Comparison of ENCODE assay signal across 3 cellular contexts in the genomic region with DNA sequence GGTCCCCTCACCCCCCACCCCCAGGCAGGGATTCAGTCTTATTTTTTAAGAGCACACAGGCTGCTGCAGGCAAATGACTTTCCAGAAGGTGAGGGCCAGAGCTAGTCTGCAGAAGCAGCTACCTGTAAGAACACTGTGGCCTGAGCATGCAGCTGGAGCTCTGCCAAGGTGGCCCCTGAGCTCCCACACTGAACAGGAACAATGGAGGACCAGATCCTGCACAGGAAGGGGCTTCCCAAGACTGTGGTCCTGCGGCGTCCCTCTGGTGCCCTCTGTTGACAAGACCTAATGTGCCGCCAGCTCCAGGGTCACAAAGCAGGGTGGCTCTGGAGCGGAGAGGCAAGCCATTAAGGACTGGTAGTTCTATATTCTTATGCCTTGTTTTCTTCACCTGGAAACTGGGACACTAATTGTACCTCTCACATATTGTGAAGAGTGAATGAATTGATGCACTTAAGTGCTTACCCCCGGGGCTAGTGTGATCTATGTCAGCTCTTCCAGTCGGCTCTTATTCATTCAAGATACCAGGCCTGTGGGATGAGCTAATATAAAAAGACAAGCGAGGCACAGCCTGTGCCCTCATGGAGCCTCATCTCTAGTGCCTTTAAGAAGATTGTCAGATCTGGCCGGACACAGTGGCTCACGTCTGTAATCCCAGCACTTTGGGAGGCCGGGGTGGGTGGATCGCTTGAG.
A peak's percentile ranks its signal among the peaks of the same experiment; 100 is the strongest.
TF ChIP-seq lines count a peak whose summit lies in the region.

No MANE protein-coding gene starts in this region.

TF ChIP-seq in HEK293, 187 proteins besides CTCF, POLR2A, EP300 and RAD21 (continued from another document and continues in another):
- 0 out of 2 replicates have a peak, but pooled peaks have one; percentile 33 for TF ChIP-seq ZNF518A (tag by site-specific recombination; conservative IDR thresholded peaks at IDR 0.05; ENCODE audit: low read depth)
- TF ChIP-seq, protein P1, sequence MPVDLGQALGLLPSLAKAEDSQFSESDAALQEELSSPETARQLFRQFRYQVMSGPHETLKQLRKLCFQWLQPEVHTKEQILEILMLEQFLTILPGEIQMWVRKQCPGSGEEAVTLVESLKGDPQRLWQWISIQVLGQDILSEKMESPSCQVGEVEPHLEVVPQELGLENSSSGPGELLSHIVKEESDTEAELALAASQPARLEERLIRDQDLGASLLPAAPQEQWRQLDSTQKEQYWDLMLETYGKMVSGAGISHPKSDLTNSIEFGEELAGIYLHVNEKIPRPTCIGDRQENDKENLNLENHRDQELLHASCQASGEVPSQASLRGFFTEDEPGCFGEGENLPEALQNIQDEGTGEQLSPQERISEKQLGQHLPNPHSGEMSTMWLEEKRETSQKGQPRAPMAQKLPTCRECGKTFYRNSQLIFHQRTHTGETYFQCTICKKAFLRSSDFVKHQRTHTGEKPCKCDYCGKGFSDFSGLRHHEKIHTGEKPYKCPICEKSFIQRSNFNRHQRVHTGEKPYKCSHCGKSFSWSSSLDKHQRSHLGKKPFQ (tag by site-specific recombination; IDR thresholded peaks at IDR 0.05) = no peak
- no peak for TF ChIP-seq WT1 (tag by site-specific recombination; IDR thresholded peaks at IDR 0.05)
- TF ChIP-seq ZNF561 (tag by site-specific recombination; IDR thresholded peaks at IDR 0.05; ENCODE audit: borderline replicate concordance) = no peak
- no peak for TF ChIP-seq ZNF350 (tag by site-specific recombination; IDR thresholded peaks at IDR 0.05)
- no peak for TF ChIP-seq ZNF776 (tag by site-specific recombination; IDR thresholded peaks at IDR 0.05; ENCODE audit: borderline replicate concordance)
- TF ChIP-seq YY2 (tag by site-specific recombination; IDR thresholded peaks at IDR 0.05) = no peak
- no peak for TF ChIP-seq ZNF132 (tag by site-specific recombination; IDR thresholded peaks at IDR 0.05; ENCODE audit: borderline replicate concordance)
- no peak for TF ChIP-seq SETDB1 (IDR thresholded peaks at IDR 0.05; ENCODE audit: insufficient read length, low read length)
- no peak for TF ChIP-seq ZNF768 (tag by site-specific recombination; IDR thresholded peaks at IDR 0.05)
- TF ChIP-seq ZNF664 (tag by site-specific recombination; IDR thresholded peaks at IDR 0.05) = no peak
- no peak for TF ChIP-seq ZNF560 (tag by site-specific recombination; IDR thresholded peaks at IDR 0.05; ENCODE audit: borderline replicate concordance)
- peak; percentile 43 for TF ChIP-seq ZXDB (tag by site-specific recombination; IDR thresholded peaks at IDR 0.05)

TF ChIP-seq in K562, 482 proteins besides CTCF, POLR2A, EP300 and RAD21 (continued from another document):
- TF ChIP-seq, protein P2, sequence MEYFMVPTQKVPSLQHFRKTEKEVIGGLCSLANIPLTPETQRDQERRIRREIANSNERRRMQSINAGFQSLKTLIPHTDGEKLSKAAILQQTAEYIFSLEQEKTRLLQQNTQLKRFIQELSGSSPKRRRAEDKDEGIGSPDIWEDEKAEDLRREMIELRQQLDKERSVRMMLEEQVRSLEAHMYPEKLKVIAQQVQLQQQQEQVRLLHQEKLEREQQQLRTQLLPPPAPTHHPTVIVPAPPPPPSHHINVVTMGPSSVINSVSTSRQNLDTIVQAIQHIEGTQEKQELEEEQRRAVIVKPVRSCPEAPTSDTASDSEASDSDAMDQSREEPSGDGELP (CRISPR knock-in tag; IDR thresholded peaks at IDR 0.05; ENCODE audit: borderline replicate concordance) = peak; percentile 11; the same call in 1 of the 2 replicates

TF ChIP-seq in HepG2, 621 proteins besides CTCF, POLR2A, EP300 and RAD21 (continued from another document and continues in another):
- 0 out of 2 replicates have a peak, but pooled peaks have one; percentile 49 for TF ChIP-seq ZNF354B (CRISPR knock-in tag; IDR thresholded peaks at IDR 0.05)
- no peak for TF ChIP-seq ZNF629 (CRISPR knock-in tag; conservative IDR thresholded peaks at IDR 0.05)
- TF ChIP-seq HOXD1 (CRISPR knock-in tag; IDR thresholded peaks at IDR 0.05) = no peak
- TF ChIP-seq REXO4 (CRISPR knock-in tag; IDR thresholded peaks at IDR 0.05; ENCODE audit: borderline replicate concordance) = no peak
- 0 out of 2 replicates have a peak, but pooled peaks have one; percentile 30 for TF ChIP-seq ZNF501 (CRISPR knock-in tag; IDR thresholded peaks at IDR 0.05)
- TF ChIP-seq GATAD1 (CRISPR knock-in tag; IDR thresholded peaks at IDR 0.05) = 0 out of 2 replicates have a peak, but pooled peaks have one; percentile 33
- no peak for TF ChIP-seq ZNF598 (CRISPR knock-in tag; IDR thresholded peaks at IDR 0.05; ENCODE audit: borderline replicate concordance)
- TF ChIP-seq STAG1 (CRISPR knock-in tag; IDR thresholded peaks at IDR 0.05) = peak; percentile 91
- TF ChIP-seq, protein P3, sequence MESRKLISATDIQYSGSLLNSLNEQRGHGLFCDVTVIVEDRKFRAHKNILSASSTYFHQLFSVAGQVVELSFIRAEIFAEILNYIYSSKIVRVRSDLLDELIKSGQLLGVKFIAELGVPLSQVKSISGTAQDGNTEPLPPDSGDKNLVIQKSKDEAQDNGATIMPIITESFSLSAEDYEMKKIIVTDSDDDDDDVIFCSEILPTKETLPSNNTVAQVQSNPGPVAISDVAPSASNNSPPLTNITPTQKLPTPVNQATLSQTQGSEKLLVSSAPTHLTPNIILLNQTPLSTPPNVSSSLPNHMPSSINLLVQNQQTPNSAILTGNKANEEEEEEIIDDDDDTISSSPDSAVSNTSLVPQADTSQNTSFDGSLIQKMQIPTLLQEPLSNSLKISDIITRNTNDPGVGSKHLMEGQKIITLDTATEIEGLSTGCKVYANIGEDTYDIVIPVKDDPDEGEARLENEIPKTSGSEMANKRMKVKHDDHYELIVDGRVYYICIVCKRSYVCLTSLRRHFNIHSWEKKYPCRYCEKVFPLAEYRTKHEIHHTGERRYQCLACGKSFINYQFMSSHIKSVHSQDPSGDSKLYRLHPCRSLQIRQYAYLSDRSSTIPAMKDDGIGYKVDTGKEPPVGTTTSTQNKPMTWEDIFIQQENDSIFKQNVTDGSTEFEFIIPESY (CRISPR knock-in tag; IDR thresholded peaks at IDR 0.05) = peak; percentile 48; the same call in 1 of the 2 replicates
- TF ChIP-seq ELF1 (CRISPR knock-in tag; IDR thresholded peaks at IDR 0.05) = 0 out of 2 replicates have a peak, but pooled peaks have one; percentile 24
- TF ChIP-seq GFI1 (CRISPR knock-in tag; IDR thresholded peaks at IDR 0.05; ENCODE audit: borderline replicate concordance) = no peak
- TF ChIP-seq SALL1 (CRISPR knock-in tag; IDR thresholded peaks at IDR 0.05) = peak; percentile 69
- peak; percentile 23; the same call in 1 of the 2 replicates for TF ChIP-seq THAP11 (CRISPR knock-in tag; IDR thresholded peaks at IDR 0.05)
- peak; percentile 77 for TF ChIP-seq ZBTB7B (CRISPR knock-in tag; IDR thresholded peaks at IDR 0.05)
- 0 out of 2 replicates have a peak, but pooled peaks have one; percentile 45 for TF ChIP-seq ZGPAT (CRISPR knock-in tag; IDR thresholded peaks at IDR 0.05)
- no peak for TF ChIP-seq ZNF772 (CRISPR knock-in tag; IDR thresholded peaks at IDR 0.05)
- no peak for TF ChIP-seq GTF2F1 (IDR thresholded peaks at IDR 0.05; ENCODE audit: low read length)
- TF ChIP-seq GABPB1 (CRISPR knock-in tag; IDR thresholded peaks at IDR 0.05) = peak; percentile 46; the same call in 1 of the 2 replicates
- no peak for TF ChIP-seq ZNF33B (CRISPR knock-in tag; IDR thresholded peaks at IDR 0.05)
- no peak for TF ChIP-seq PREB (CRISPR knock-in tag; IDR thresholded peaks at IDR 0.05)
- no peak for TF ChIP-seq AGO1 (IDR thresholded peaks at IDR 0.05; ENCODE audit: low read depth, low read length, poor library complexity, severe bottlenecking)
- peak; percentile 69; the same call in 1 of the 2 replicates for TF ChIP-seq KDM2A (CRISPR knock-in tag; IDR thresholded peaks at IDR 0.05; ENCODE audit: borderline replicate concordance, low read depth)
- no peak for TF ChIP-seq ZKSCAN1 (IDR thresholded peaks at IDR 0.05; ENCODE audit: low read length)
- peak; percentile 59; the same call in 1 of the 2 replicates for TF ChIP-seq ATF2 (CRISPR knock-in tag; IDR thresholded peaks at IDR 0.05)
- peak; percentile 33; the same call in 1 of the 2 replicates for TF ChIP-seq FOSL2 (CRISPR knock-in tag; IDR thresholded peaks at IDR 0.05)
- peak; percentile 64; the same call in 1 of the 2 replicates for TF ChIP-seq ZNF350 (CRISPR knock-in tag; IDR thresholded peaks at IDR 0.05; ENCODE audit: borderline replicate concordance, low read depth)
- TF ChIP-seq HMGXB4 (CRISPR knock-in tag; IDR thresholded peaks at IDR 0.05; ENCODE audit: borderline replicate concordance in 1 of 2, low read depth in 1 of 2) = peak; percentile 28 to 51; a peak in 1 of 4 replicates
- TF ChIP-seq SOX13 (IDR thresholded peaks at IDR 0.05) = no peak
- 0 out of 4 replicates have a peak, but pooled peaks of 1 of the 2 experiments have one; percentile 7 for TF ChIP-seq SOX13 (CRISPR knock-in tag; conservative IDR thresholded peaks at IDR 0.05 in 1 of 2, IDR thresholded peaks at IDR 0.05 in 1 of 2)
- no peak for TF ChIP-seq ONECUT2 (CRISPR knock-in tag; IDR thresholded peaks at IDR 0.05)
- TF ChIP-seq CCDC6 (CRISPR knock-in tag; IDR thresholded peaks at IDR 0.05) = peak; percentile 52; the same call in 1 of the 2 replicates
- TF ChIP-seq TBP (CRISPR knock-in tag; IDR thresholded peaks at IDR 0.05) = no peak
- TF ChIP-seq HOXA3 (CRISPR knock-in tag; IDR thresholded peaks at IDR 0.05) = peak; percentile 22; the same call in 1 of the 2 replicates
- peak; percentile 39; the same call in 1 of the 2 replicates for TF ChIP-seq ELF3 (CRISPR knock-in tag; IDR thresholded peaks at IDR 0.05)
- no peak for TF ChIP-seq NAIF1 (CRISPR knock-in tag; IDR thresholded peaks at IDR 0.05; ENCODE audit: borderline replicate concordance)
- TF ChIP-seq NCOA5 (CRISPR knock-in tag; IDR thresholded peaks at IDR 0.05) = no peak
- TF ChIP-seq YY1 (IDR thresholded peaks at IDR 0.05; ENCODE audit: insufficient read depth, insufficient replicate concordance, low read depth, low read length) = peak; percentile 73
- TF ChIP-seq ADNP (CRISPR knock-in tag; IDR thresholded peaks at IDR 0.05) = no peak
- no peak for TF ChIP-seq FOXK2 (IDR thresholded peaks at IDR 0.05)
- TF ChIP-seq, protein P4, sequence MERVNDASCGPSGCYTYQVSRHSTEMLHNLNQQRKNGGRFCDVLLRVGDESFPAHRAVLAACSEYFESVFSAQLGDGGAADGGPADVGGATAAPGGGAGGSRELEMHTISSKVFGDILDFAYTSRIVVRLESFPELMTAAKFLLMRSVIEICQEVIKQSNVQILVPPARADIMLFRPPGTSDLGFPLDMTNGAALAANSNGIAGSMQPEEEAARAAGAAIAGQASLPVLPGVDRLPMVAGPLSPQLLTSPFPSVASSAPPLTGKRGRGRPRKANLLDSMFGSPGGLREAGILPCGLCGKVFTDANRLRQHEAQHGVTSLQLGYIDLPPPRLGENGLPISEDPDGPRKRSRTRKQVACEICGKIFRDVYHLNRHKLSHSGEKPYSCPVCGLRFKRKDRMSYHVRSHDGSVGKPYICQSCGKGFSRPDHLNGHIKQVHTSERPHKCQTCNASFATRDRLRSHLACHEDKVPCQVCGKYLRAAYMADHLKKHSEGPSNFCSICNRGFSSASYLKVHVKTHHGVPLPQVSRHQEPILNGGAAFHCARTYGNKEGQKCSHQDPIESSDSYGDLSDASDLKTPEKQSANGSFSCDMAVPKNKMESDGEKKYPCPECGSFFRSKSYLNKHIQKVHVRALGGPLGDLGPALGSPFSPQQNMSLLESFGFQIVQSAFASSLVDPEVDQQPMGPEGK (CRISPR knock-in tag; IDR thresholded peaks at IDR 0.05) = peak; percentile 41; the same call in 1 of the 2 replicates
